Comparison of ENCODE assay signal across 8 cellular contexts in the genomic region with DNA sequence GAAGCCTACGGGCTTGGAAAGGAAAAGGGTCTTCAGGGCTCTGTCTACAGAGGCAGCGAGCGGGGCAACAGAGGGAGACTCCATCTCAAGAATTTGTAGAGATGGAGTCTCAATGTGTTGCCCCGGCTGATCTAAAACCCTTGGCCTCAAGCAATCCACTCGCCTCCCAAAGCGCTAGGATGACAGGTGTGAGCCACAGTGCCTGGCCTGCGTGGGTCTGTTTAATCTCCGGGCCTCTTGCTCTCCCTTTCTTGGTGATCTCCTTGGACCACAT. TPM values are rescaled to one million over a fixed set of nuclear protein-coding genes. Genes with fewer than 3 reads are reported as not detected.
A peak's percentile ranks its signal among the peaks of the same experiment; 100 is the strongest.
DNase-seq lines count a peak whose midpoint lies in the region; ATAC-seq and TF ChIP-seq lines count a peak whose summit lies in the region.
"Had no signal": no experiment of that assay in that cellular context is flagged by ENCODE, and none has a peak within 500 bp of the region (broad histone marks: within the 10 kb centered on the region; RNA-seq: fewer than 3 reads in every experiment).

No MANE protein-coding gene starts in this region.

- peaks cover 39% of the 10 kb centered on the region for H3K4me1 Mint-ChIP-seq in GM23338

- H3K4me2 ChIP-seq in GM23338 (peak overlapping the region; percentile 14; the same call in 1 of the 2 replicates), SK-N-SH (peak overlapping the region; percentile 43; the same call in 1 of the 2 replicates)

- H3K9me3 ChIP-seq in SK-N-SH = no peaks in the 10 kb centered on the region

- ATAC-seq in GM23338 (no peak; the same call in 2 of the 3 replicates), GM21381 (IDR thresholded peaks at IDR 0.05; ENCODE audit: unreplicated experiment) (no peak), GM18520 (IDR thresholded peaks at IDR 0.05; ENCODE audit: unreplicated experiment) (no peak)

- TF ChIP-seq RAD21 in SK-N-SH (IDR thresholded peaks at IDR 0.05; ENCODE audit: low read length) = no peak

- H3K36me3 ChIP-seq in GM23338 (ENCODE audit: insufficient read depth) (peaks cover 32% of the 10 kb centered on the region), SK-N-SH (replicated peaks in 1 of 2; ENCODE audit: control insufficient read depth in 1 of 2, insufficient read depth in 2 of 2, low read length in 1 of 2) (peaks cover 41 to 47% of the 10 kb centered on the region in 2 experiments)

- H3F3A ChIP-seq in GM23338 (replicated peaks; ENCODE audit: low read depth) (peaks cover 51% of the 10 kb centered on the region), SK-N-SH (replicated peaks; ENCODE audit: insufficient read depth) (peaks cover 57% of the 10 kb centered on the region)

- POLR2A ChIA-PET in SK-N-SH (lab: Yijun Ruan, JAX) = interaction anchor here (0.6 to 4.5 kb wide), 2 partner anchors 8 to 358 kb away, joined by 5 to 27 read pairs; partner anchors contain the start of gene RPS9

- H3K27me3 Mint-ChIP-seq in GM23338 (ENCODE audit: insufficient read depth, low read depth, poor library complexity) = peaks cover 53% of the 10 kb centered on the region

- H3K27ac Mint-ChIP-seq in GM23338 = peak overlapping the region; percentile 83

- H4K20me1 ChIP-seq in GM23338 (replicated peaks; ENCODE audit: insufficient read depth) (peaks cover 43% of the 10 kb centered on the region), SK-N-SH (ENCODE audit: insufficient read depth) (peaks cover 79% of the 10 kb centered on the region)

- no peak overlapping the region; the same call in 2 of the 3 replicates for H3K4me3 Mint-ChIP-seq in GM23338

- TF ChIP-seq EP300 in SK-N-SH (IDR thresholded peaks at IDR 0.05; ENCODE audit: borderline replicate concordance in 1 of 2, low read depth in 1 of 2, low read length in 1 of 2) = no peak

- H2AFZ ChIP-seq in GM23338 = no peak overlapping the region
- no peak overlapping the region for H2AFZ ChIP-seq in SK-N-SH (ENCODE audit: low read depth)

- peaks cover 65% of the 10 kb centered on the region for H3K36me3 Mint-ChIP-seq in GM23338 (ENCODE audit: low read depth)

- 75% methylated on average over 8 of the region's 8 CpGs for WGBS in SK-N-SH (ENCODE audit: low lambda C conversion rate)

- H3K27ac ChIP-seq in GM23338 (ENCODE audit: low read depth) = peak overlapping the region; percentile 94
- H3K27ac ChIP-seq in SK-N-SH (ENCODE audit: low read depth in 2 of 2, low read length in 1 of 2) = peak overlapping the region; percentile 55 to 72; a peak in 2 of 4 replicates
- peak overlapping the region in 19 of 21 experiments; percentile 13 to 88 (median 62) for H3K27ac ChIP-seq in skin epidermis

- DNase-seq in GM23338 (ENCODE audit: low spot score) = peak; percentile 38
- no peak for DNase-seq in SK-N-SH
- peak; percentile 30 for DNase-seq in fibroblast of pulmonary artery (ENCODE audit: low read depth)
- DNase-seq in posterior vena cava (ENCODE audit: low spot score) = no peak

- H3K79me2 ChIP-seq in GM23338 (replicated peaks; ENCODE audit: insufficient read depth) (peaks cover 33% of the 10 kb centered on the region), SK-N-SH (ENCODE audit: insufficient read depth) (peaks cover 53% of the 10 kb centered on the region)

- H3K4me3 ChIP-seq in GM23338 = no peak overlapping the region
- no peak overlapping the region for H3K4me3 ChIP-seq in SK-N-SH (ENCODE audit: low read depth in 2 of 2, low read length in 1 of 2)
- no peak overlapping the region for H3K4me3 ChIP-seq in fibroblast of pulmonary artery (replicated peaks; ENCODE audit: low read depth, low read length)
- no peak overlapping the region for H3K4me3 ChIP-seq in skin epidermis

- H3K9me2 ChIP-seq in GM23338 (ENCODE audit: insufficient read depth) = no peaks in the 10 kb centered on the region
- no peaks in the 10 kb centered on the region for H3K9me2 ChIP-seq in SK-N-SH

- peaks cover 3% of the 10 kb centered on the region; the same call in 1 of the 3 replicates for H3K9me3 Mint-ChIP-seq in GM23338

- no peak overlapping the region for H3K9ac ChIP-seq in SK-N-SH

- no peak for TF ChIP-seq CTCF in GM23338 (conservative IDR thresholded peaks at IDR 0.05; ENCODE audit: low read depth in 2 of 2)
- TF ChIP-seq CTCF in SK-N-SH (IDR thresholded peaks at IDR 0.05) = no peak
- TF ChIP-seq CTCF in fibroblast of pulmonary artery (IDR thresholded peaks at IDR 0.05; ENCODE audit: low read length, missing control alignments) = no peak

- intact Hi-C loops in posterior vena cava (cut with DNase I) = no loop called here

- H3K27me3 ChIP-seq in GM23338 (ENCODE audit: insufficient read depth) (no peaks in the 10 kb centered on the region), SK-N-SH (ENCODE audit: insufficient read depth) (no peaks in the 10 kb centered on the region)

- CTCF ChIA-PET in SK-N-SH (lab: Yijun Ruan, JAX) = no interaction called here

- peaks cover 18% of the 10 kb centered on the region for H3K4me1 ChIP-seq in GM23338 (ENCODE audit: insufficient read depth)
- peaks cover 30 to 44% of the 10 kb centered on the region in 2 experiments for H3K4me1 ChIP-seq in SK-N-SH (ENCODE audit: control insufficient read depth in 1 of 2, insufficient read depth in 2 of 2, low read depth in 1 of 2, low read length in 1 of 2)

TF ChIP-seq in GM23338, 12 proteins besides CTCF, POLR2A, EP300 and RAD21:
- no peak for TF ChIP-seq CREB1 (CRISPR knock-in tag; IDR thresholded peaks at IDR 0.05; ENCODE audit: low read depth)
- TF ChIP-seq JUNB (IDR thresholded peaks at IDR 0.05; ENCODE audit: unreplicated experiment) = no peak
- no peak for TF ChIP-seq STAT1 (IDR thresholded peaks at IDR 0.05; ENCODE audit: unreplicated experiment)
- no peak for TF ChIP-seq ZNF331 (CRISPR knock-in tag; IDR thresholded peaks at IDR 0.05; ENCODE audit: low read depth)

TF ChIP-seq in SK-N-SH, 30 proteins besides CTCF, POLR2A, EP300 and RAD21:
- TF ChIP-seq EZH2phosphoT487 (IDR thresholded peaks at IDR 0.05; ENCODE audit: borderline replicate concordance, low read depth) (no peak), POLR2AphosphoS5 (IDR thresholded peaks at IDR 0.05; ENCODE audit: low read depth, low read length) (0 out of 2 replicates have a peak, but pooled peaks have one; percentile 9)
- TF ChIP-seq, protein P1, sequence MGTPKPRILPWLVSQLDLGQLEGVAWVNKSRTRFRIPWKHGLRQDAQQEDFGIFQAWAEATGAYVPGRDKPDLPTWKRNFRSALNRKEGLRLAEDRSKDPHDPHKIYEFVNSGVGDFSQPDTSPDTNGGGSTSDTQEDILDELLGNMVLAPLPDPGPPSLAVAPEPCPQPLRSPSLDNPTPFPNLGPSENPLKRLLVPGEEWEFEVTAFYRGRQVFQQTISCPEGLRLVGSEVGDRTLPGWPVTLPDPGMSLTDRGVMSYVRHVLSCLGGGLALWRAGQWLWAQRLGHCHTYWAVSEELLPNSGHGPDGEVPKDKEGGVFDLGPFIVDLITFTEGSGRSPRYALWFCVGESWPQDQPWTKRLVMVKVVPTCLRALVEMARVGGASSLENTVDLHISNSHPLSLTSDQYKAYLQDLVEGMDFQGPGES (IDR thresholded peaks at IDR 0.05; ENCODE audit: low read depth, low read length) = no peak

RNA-seq across cellular contexts. Expression of gene RPS9, which starts 8.1 kb away (rescaled TPM):
- 1,754 and 2,101 TPM in 2 replicates for total RNA-seq in GM23338 (2014; rRNA removed; shearing (Covaris generic))
- polyA plus RNA-seq in GM23338 (2016; fragmentation: Nextera tagmentation; extraction: Ambion mirVana) (1,060 and 1,149 TPM in 2 replicates), SK-N-SH (2012; rRNA removed) (3,441 and 3,815 TPM in 2 replicates)
- polyA plus RNA-seq in SK-N-SH (2012; cell fraction: cytosol; rRNA removed) = 2,410 and 3,106 TPM in 2 replicates
- polyA plus RNA-seq in SK-N-SH (2012; cell fraction: nucleus; rRNA removed) = 1,220 and 1,672 TPM in 2 replicates
- total RNA-seq in posterior vena cava = 1,000 to 10,000 TPM in 1 of 2 donors, 100 to 1,000 TPM in 1; 777 to 1,026 TPM

RNA-seq across cellular contexts. Expression of gene LILRB3, which starts 14.1 kb away (rescaled TPM):
- total RNA-seq in GM23338 (2014; rRNA removed; shearing (Covaris generic)) = not detected in 2 replicates
- polyA plus RNA-seq in GM23338 (2016; fragmentation: Nextera tagmentation; extraction: Ambion mirVana) (not detected in 2 replicates), SK-N-SH (2012; rRNA removed) (not detected in 2 replicates)
- not detected in 2 replicates for polyA plus RNA-seq in SK-N-SH (2012; cell fraction: cytosol; rRNA removed)
- polyA plus RNA-seq in SK-N-SH (2012; cell fraction: nucleus; rRNA removed) = not detected in 2 replicates
- total RNA-seq in posterior vena cava = 10 to 100 TPM; 14.6 to 25.5 TPM
- total RNA-seq: dermis blood vessel endothelial cell had no signal

RNA-seq across cellular contexts. Expression of gene TSEN34, which starts 17.6 kb away (rescaled TPM):
- total RNA-seq in GM23338 (2014; rRNA removed; shearing (Covaris generic)) = 51.2 and 53.4 TPM in 2 replicates
- polyA plus RNA-seq in GM23338 (2016; fragmentation: Nextera tagmentation; extraction: Ambion mirVana) = 33.0 and 36.6 TPM in 2 replicates
- 82.1 and 84.1 TPM in 2 replicates for polyA plus RNA-seq in SK-N-SH (2012; rRNA removed)
- 45.3 and 70.5 TPM in 2 replicates for polyA plus RNA-seq in SK-N-SH (2012; cell fraction: cytosol; rRNA removed)
- 54.9 and 66.9 TPM in 2 replicates for polyA plus RNA-seq in SK-N-SH (2012; cell fraction: nucleus; rRNA removed)
- total RNA-seq in posterior vena cava = 10 to 100 TPM; 17.3 to 24.5 TPM

RNA-seq across cellular contexts. Expression of gene MBOAT7, which starts 19.3 kb away (rescaled TPM):
- 140 and 184 TPM in 2 replicates for total RNA-seq in GM23338 (2014; rRNA removed; shearing (Covaris generic))
- 73.5 and 77.8 TPM in 2 replicates for polyA plus RNA-seq in GM23338 (2016; fragmentation: Nextera tagmentation; extraction: Ambion mirVana)
- 65.4 and 80.8 TPM in 2 replicates for polyA plus RNA-seq in SK-N-SH (2012; rRNA removed)
- polyA plus RNA-seq in SK-N-SH (2012; cell fraction: cytosol; rRNA removed) = 36.0 and 53.3 TPM in 2 replicates
- 142 and 172 TPM in 2 replicates for polyA plus RNA-seq in SK-N-SH (2012; cell fraction: nucleus; rRNA removed)
- total RNA-seq in posterior vena cava = 10 to 100 TPM; 29.0 to 38.6 TPM

RNA-seq across cellular contexts. Expression of gene LILRA6, which starts 33.9 kb away (rescaled TPM):
- total RNA-seq in GM23338 (2014; rRNA removed; shearing (Covaris generic)) = not detected in 2 replicates
- polyA plus RNA-seq in GM23338 (2016; fragmentation: Nextera tagmentation; extraction: Ambion mirVana) = not detected in 2 replicates
- polyA plus RNA-seq in SK-N-SH (2012; rRNA removed) = not detected in 2 replicates
- not detected in 2 replicates for polyA plus RNA-seq in SK-N-SH (2012; cell fraction: cytosol; rRNA removed)
- not detected in 2 replicates for polyA plus RNA-seq in SK-N-SH (2012; cell fraction: nucleus; rRNA removed)
- total RNA-seq in posterior vena cava = 1 to 10 TPM; 8.1 to 9.6 TPM
- total RNA-seq: dermis blood vessel endothelial cell had no signal

Comparison
In these comparisons a context has a peak if more than half of its experiments do, and no peak if none do; other contexts are left out.
1. DNase-seq: peak in GM23338 (single experiment) and fibroblast of pulmonary artery (single experiment); none in SK-N-SH (single experiment) and posterior vena cava (single experiment).
2. RNA of gene LILRB3, which starts 14.1 kb away (total RNA-seq): 14.6 to 25.5 TPM in posterior vena cava; not detected in GM23338; every median in the first group is over 10 times any median in the second.
3. Peak in every context shown above with its lines, with median percentiles within 50 percentile points of each other: H3K27ac ChIP-seq.